ENCODE assay signal across 1 cellular context in the genomic region with DNA sequence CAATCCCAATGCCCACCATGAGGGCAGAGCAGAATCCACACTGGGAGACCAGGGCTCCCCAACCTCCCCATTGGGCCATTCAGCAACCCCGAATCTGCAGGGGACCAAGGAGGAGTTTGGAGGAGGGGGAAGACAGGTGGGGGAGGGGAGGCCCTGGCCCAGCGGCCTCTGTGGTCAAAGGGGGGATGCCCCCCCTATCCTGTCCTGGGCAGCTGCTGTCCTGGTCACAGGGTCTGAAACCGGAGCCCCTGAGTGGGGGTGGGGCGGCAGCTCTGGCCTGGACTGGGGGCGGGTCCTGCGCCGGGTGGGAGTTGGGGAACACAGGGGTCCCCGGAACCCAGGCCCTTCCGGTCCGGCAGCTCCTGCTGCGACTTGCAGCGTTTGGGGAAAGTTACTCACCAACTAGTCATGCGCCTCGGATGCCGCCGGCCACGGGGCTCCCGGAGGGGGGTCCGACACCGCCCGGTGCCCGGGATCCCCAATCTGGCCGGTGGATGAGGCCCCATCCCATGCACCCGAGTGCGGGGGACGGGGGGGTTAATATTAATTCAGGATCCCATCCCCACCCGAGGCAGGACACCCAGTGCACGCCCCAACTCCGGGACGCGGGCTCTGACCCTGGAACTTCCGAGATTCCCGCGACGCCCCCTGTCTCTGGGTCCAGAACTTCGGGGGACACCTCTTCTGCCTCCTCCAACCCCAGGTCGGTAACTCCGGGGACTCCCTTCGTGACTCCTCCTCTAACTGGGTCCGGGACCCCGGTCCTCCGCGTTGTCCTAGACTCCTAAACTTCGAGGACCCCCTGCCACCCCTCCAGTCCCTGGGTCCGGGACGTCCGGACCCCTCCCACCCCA.
TF ChIP-seq lines count a peak whose summit lies in the region.

No MANE protein-coding gene starts in this region.

TF ChIP-seq in K562, 482 proteins besides CTCF, POLR2A, EP300 and RAD21 (continued from another document):
- TF ChIP-seq, protein P1, sequence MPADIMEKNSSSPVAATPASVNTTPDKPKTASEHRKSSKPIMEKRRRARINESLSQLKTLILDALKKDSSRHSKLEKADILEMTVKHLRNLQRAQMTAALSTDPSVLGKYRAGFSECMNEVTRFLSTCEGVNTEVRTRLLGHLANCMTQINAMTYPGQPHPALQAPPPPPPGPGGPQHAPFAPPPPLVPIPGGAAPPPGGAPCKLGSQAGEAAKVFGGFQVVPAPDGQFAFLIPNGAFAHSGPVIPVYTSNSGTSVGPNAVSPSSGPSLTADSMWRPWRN (IDR thresholded peaks at IDR 0.05; ENCODE audit: low read depth) = 0 out of 2 replicates have a peak, but pooled peaks have one; percentile 37
- TF ChIP-seq HEY1 (CRISPR knock-in tag; IDR thresholded peaks at IDR 0.05; ENCODE audit: borderline replicate concordance) = no peak
